Comparison of ENCODE assay signal across 20 cellular contexts in the genomic region with DNA sequence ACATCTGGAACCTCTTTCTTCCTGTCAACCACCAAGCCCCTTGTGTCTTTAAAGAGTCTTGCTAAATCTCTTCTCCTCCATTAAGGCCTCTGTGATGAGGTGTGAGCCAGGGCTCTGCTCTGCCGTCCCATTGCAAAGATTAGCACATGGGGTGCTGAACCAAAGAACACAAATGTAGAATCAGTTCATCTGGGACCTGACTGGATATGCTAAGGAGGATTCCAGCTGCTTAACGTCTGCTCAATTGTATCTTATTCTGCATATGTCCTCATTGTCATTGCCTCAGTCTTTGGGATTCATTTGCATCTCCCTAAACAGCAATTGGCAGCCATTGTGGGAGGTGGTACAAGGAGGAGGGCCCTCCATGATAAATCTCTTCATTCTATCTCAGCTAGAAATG.
"Had no signal": no experiment of that assay in that cellular context is flagged by ENCODE, and none has a peak within 500 bp of the region (broad histone marks: within the 10 kb centered on the region; RNA-seq: fewer than 3 reads in every experiment).

No MANE protein-coding gene starts in this region.

- H3K4me3 ChIP-seq: coronary artery, tibial nerve had no signal

- H3K9me3 Mint-ChIP-seq: activated naive CD4-positive, alpha-beta T cell treated with anti-CD3 and anti-CD28 coated beads, Interleukin-2, amount 10 ng/mL, durations not matched to agents 7 days and 5 days; activated naive CD8-positive, alpha-beta T cell treated with anti-CD3 and anti-CD28 coated beads, Interleukin-2, amount 10 ng/mL, durations not matched to agents 7 days and 5 days; effector memory CD8-positive, alpha-beta T cell; natural killer cell; T-helper 2 cell treated with Interferon-gamma antibody and Interleukin-4, amounts not matched to agents 5 μg/mL and 100 μg/mL, for 36 hours had no signal

- H3K4me1 Mint-ChIP-seq: activated CD4-positive, alpha-beta T cell treated with anti-CD3 and anti-CD28 coated beads for 36 hours; activated naive CD4-positive, alpha-beta T cell treated with anti-CD3 and anti-CD28 coated beads, Interleukin-2, amount 10 ng/mL, durations not matched to agents 7 days and 5 days; activated naive CD8-positive, alpha-beta T cell treated with anti-CD3 and anti-CD28 coated beads, Interleukin-2, amount 10 ng/mL, durations not matched to agents 7 days and 5 days had no signal

- ATAC-seq: activated CD4-positive, alpha-beta T cell treated with anti-CD3 and anti-CD28 coated beads for 36 hours; effector memory CD8-positive, alpha-beta T cell; esophagus mucosa; foreskin keratinocyte; natural killer cell; right cardiac atrium had no signal

- H3K36me3 ChIP-seq: brain microvascular endothelial cell, tibial nerve had no signal

- H3K36me3 Mint-ChIP-seq: activated naive CD4-positive, alpha-beta T cell treated with anti-CD3 and anti-CD28 coated beads, Interleukin-2, amount 10 ng/mL, durations not matched to agents 7 days and 5 days; activated naive CD8-positive, alpha-beta T cell treated with anti-CD3 and anti-CD28 coated beads, Interleukin-2, amount 10 ng/mL, durations not matched to agents 7 days and 5 days; natural killer cell had no signal

- DNase-seq: activated CD4-positive, alpha-beta T cell treated with anti-CD3 and anti-CD28 coated beads for 36 hours; activated CD4-positive, alpha-beta T cell treated with anti-CD3 and anti-CD28 coated beads, Interleukin-2, amount 50 U/mL, for 4 hours; activated CD4-positive, CD25-positive, alpha-beta regulatory T cell; activated effector memory CD4-positive, alpha-beta T cell treated with anti-CD3 and anti-CD28 coated beads, Interleukin-2, amount 50 U/mL, for 16 hours; activated naive CD4-positive, alpha-beta T cell treated with anti-CD3 and anti-CD28 coated beads, Interleukin-2, amount 10 ng/mL, durations not matched to agents 7 days and 5 days; activated naive CD8-positive, alpha-beta T cell treated with anti-CD3 and anti-CD28 coated beads, Interleukin-2, amount 10 ng/mL, durations not matched to agents 7 days and 5 days; amniotic stem cell; effector memory CD8-positive, alpha-beta T cell; foreskin keratinocyte; natural killer cell; right cardiac atrium; stimulated activated CD4-positive, alpha-beta T cell treated with anti-CD3 and anti-CD28 coated beads, Interleukin-15, amount 100 ng/mL, for 24 hours; stimulated activated CD4-positive, alpha-beta T cell treated with anti-CD3 and anti-CD28 coated beads, Interleukin-2, amount 100 ng/mL, for 24 hours; stimulated activated naive CD4-positive, alpha-beta T cell; T-helper 1 cell had no signal

- H3K27ac ChIP-seq: brain microvascular endothelial cell, coronary artery, foreskin keratinocyte, tibial nerve had no signal

- H3K4me3 Mint-ChIP-seq: activated CD4-positive, alpha-beta T cell treated with anti-CD3 and anti-CD28 coated beads for 36 hours; activated naive CD4-positive, alpha-beta T cell treated with anti-CD3 and anti-CD28 coated beads, Interleukin-2, amount 10 ng/mL, durations not matched to agents 7 days and 5 days; activated naive CD8-positive, alpha-beta T cell treated with anti-CD3 and anti-CD28 coated beads, Interleukin-2, amount 10 ng/mL, durations not matched to agents 7 days and 5 days; effector memory CD8-positive, alpha-beta T cell; natural killer cell; T-helper 2 cell treated with Interferon-gamma antibody and Interleukin-4, amounts not matched to agents 5 μg/mL and 100 μg/mL, for 36 hours had no signal

- H3K9me3 ChIP-seq: tibial nerve had no signal

- H3K27ac Mint-ChIP-seq: activated CD4-positive, alpha-beta T cell treated with anti-CD3 and anti-CD28 coated beads for 36 hours; activated naive CD4-positive, alpha-beta T cell treated with anti-CD3 and anti-CD28 coated beads, Interleukin-2, amount 10 ng/mL, durations not matched to agents 7 days and 5 days; activated naive CD8-positive, alpha-beta T cell treated with anti-CD3 and anti-CD28 coated beads, Interleukin-2, amount 10 ng/mL, durations not matched to agents 7 days and 5 days; effector memory CD8-positive, alpha-beta T cell; natural killer cell; T-helper 2 cell treated with Interferon-gamma antibody and Interleukin-4, amounts not matched to agents 5 μg/mL and 100 μg/mL, for 36 hours had no signal

- H3K27me3 Mint-ChIP-seq: activated naive CD4-positive, alpha-beta T cell treated with anti-CD3 and anti-CD28 coated beads, Interleukin-2, amount 10 ng/mL, durations not matched to agents 7 days and 5 days had no signal

- H3K27me3 ChIP-seq: brain microvascular endothelial cell, foreskin keratinocyte, tibial nerve had no signal

- H3K4me1 ChIP-seq: foreskin keratinocyte, tibial nerve had no signal
